ENCODE assay signal across 10 cellular contexts in the genomic region with DNA sequence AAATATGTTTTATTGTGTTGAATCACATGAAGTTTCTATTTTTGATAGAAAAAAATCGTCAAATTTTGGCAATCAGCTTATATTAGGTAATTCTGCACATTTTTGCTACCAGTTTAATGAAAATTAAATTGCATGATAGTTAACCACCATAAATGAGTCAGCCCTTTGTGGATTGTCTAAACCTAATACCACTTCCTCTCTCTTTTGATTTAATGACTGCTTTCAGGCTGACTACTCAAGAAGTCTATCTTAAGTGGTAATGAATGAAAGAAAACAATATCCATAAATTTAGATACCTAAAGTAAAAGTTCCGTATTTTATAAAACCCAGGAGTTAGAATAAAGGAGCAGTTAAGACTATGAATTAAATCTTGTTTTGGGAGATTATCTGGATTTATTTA.
DNase-seq lines count a peak whose midpoint lies in the region; ATAC-seq lines count a peak whose summit lies in the region.
"Had no signal": no experiment of that assay in that cellular context is flagged by ENCODE, and none has a peak within 500 bp of the region (broad histone marks: within the 10 kb centered on the region; RNA-seq: fewer than 3 reads in every experiment).

No MANE protein-coding gene starts in this region.

- no peak overlapping the region for H3K27ac Mint-ChIP-seq in activated naive CD8-positive, alpha-beta T cell treated with anti-CD3 and anti-CD28 coated beads, Interleukin-2, amount 10 ng/mL, durations not matched to agents 7 days and 5 days
- no peak overlapping the region for H3K27ac Mint-ChIP-seq in stimulated activated naive B cell treated with anti-CD40 and anti-IgM and Interleukin-4, amounts not matched to agents 10 μg/mL and 1 μg/mL and 100 μg/mL, for 72 hours

- no peak for DNase-seq in activated CD4-positive, CD25-positive, alpha-beta regulatory T cell treated with anti-CD3 and anti-CD28 coated beads, Interleukin-2, amount 50 U/mL, for 72 hours
- DNase-seq in activated naive CD8-positive, alpha-beta T cell treated with anti-CD3 and anti-CD28 coated beads, Interleukin-2, amount 10 ng/mL, durations not matched to agents 7 days and 5 days, result no peak
- no peak for DNase-seq in stimulated activated naive B cell treated with anti-CD40 and anti-IgM and Interleukin-4, amounts not matched to agents 10 μg/mL and 1 μg/mL and 100 μg/mL, for 72 hours
- no peak for DNase-seq in T1000 (lab: John Stamatoyannopoulos, UW)
- DNase-seq in NCI-H1694 (lab: John Stamatoyannopoulos, UW), result no peak
- DNase-seq in NCI-H524 treated with DMSO at 0.1 percent for 48 hours (lab: John Stamatoyannopoulos, UW), result no peak
- DNase-seq: kidney, pancreas had no signal

- peak overlapping the region; percentile 30 for H3K4me3 Mint-ChIP-seq in activated naive CD8-positive, alpha-beta T cell treated with anti-CD3 and anti-CD28 coated beads, Interleukin-2, amount 10 ng/mL, durations not matched to agents 7 days and 5 days
- H3K4me3 Mint-ChIP-seq in stimulated activated naive B cell treated with anti-CD40 and anti-IgM and Interleukin-4, amounts not matched to agents 10 μg/mL and 1 μg/mL and 100 μg/mL, for 72 hours, result no peak overlapping the region

- H3K9me3 Mint-ChIP-seq in activated naive CD8-positive, alpha-beta T cell treated with anti-CD3 and anti-CD28 coated beads, Interleukin-2, amount 10 ng/mL, durations not matched to agents 7 days and 5 days, result no peaks in the 10 kb centered on the region
- peaks cover 7 to 9% of the 10 kb centered on the region in 2 donors for H3K9me3 Mint-ChIP-seq in stimulated activated naive B cell treated with anti-CD40 and anti-IgM and Interleukin-4, amounts not matched to agents 10 μg/mL and 1 μg/mL and 100 μg/mL, for 72 hours

- POLR2A ChIA-PET in activated naive CD8-positive, alpha-beta T cell treated with anti-CD3 and anti-CD28 coated beads, Interleukin-2, amount 10 ng/mL, durations not matched to agents 7 days and 5 days (lab: Charles Lee), result no interaction called here

- H3K36me3 Mint-ChIP-seq in activated naive CD8-positive, alpha-beta T cell treated with anti-CD3 and anti-CD28 coated beads, Interleukin-2, amount 10 ng/mL, durations not matched to agents 7 days and 5 days, result no peaks in the 10 kb centered on the region
- H3K36me3 Mint-ChIP-seq in stimulated activated naive B cell treated with anti-CD40 and anti-IgM and Interleukin-4, amounts not matched to agents 10 μg/mL and 1 μg/mL and 100 μg/mL, for 72 hours, result peaks cover 4 to 11% of the 10 kb centered on the region in 2 donors

- H3K27me3 Mint-ChIP-seq in activated naive CD8-positive, alpha-beta T cell treated with anti-CD3 and anti-CD28 coated beads, Interleukin-2, amount 10 ng/mL, durations not matched to agents 7 days and 5 days, result no peaks in the 10 kb centered on the region
- H3K27me3 Mint-ChIP-seq in stimulated activated naive B cell treated with anti-CD40 and anti-IgM and Interleukin-4, amounts not matched to agents 10 μg/mL and 1 μg/mL and 100 μg/mL, for 72 hours, result no peaks in the 10 kb centered on the region

- peaks cover 16% of the 10 kb centered on the region for H3K4me1 Mint-ChIP-seq in activated naive CD8-positive, alpha-beta T cell treated with anti-CD3 and anti-CD28 coated beads, Interleukin-2, amount 10 ng/mL, durations not matched to agents 7 days and 5 days
- H3K4me1 Mint-ChIP-seq in stimulated activated naive B cell treated with anti-CD40 and anti-IgM and Interleukin-4, amounts not matched to agents 10 μg/mL and 1 μg/mL and 100 μg/mL, for 72 hours, result peaks cover 1 to 5% of the 10 kb centered on the region in 2 donors

- ATAC-seq in activated CD4-positive, CD25-positive, alpha-beta regulatory T cell treated with anti-CD3 and anti-CD28 coated beads, Interleukin-2, amount 50 U/mL, for 24 hours, result peak; percentile 67 to 76
- peak; percentile 83 for ATAC-seq in HG03442 (IDR thresholded peaks at IDR 0.05; ENCODE audit: unreplicated experiment)
- ATAC-seq in activated naive CD8-positive, alpha-beta T cell treated with anti-CD3 and anti-CD28 coated beads, Interleukin-2, amount 10 ng/mL, durations not matched to agents 7 days and 5 days (ENCODE audit: low read depth), result peak; percentile 91
- ATAC-seq in stimulated activated naive B cell treated with anti-CD40 and anti-IgM and Interleukin-4, amounts not matched to agents 10 μg/mL and 1 μg/mL and 100 μg/mL, for 72 hours (replicated peaks), result peak; percentile 76 to 90
